Comparison of ENCODE assay signal across 9 cellular contexts in genomic region chr9:137454506-137455360, GRCh38. TPM values are rescaled to one million over a fixed set of nuclear protein-coding genes. Genes with fewer than 3 reads are reported as not detected.
DNase-seq lines count a peak whose midpoint lies in the region; ATAC-seq lines count a peak whose summit lies in the region.
"Had no signal": no experiment of that assay in that cellular context is flagged by ENCODE, and none has a peak within 500 bp of the region (broad histone marks: within the 10 kb centered on the region; RNA-seq: fewer than 3 reads in every experiment).

No MANE protein-coding gene starts in this region.

- H3K4me3 Mint-ChIP-seq in activated naive CD8-positive, alpha-beta T cell treated with anti-CD3 and anti-CD28 coated beads for 36 hours = no peak overlapping the region

- peaks cover 47% of the 10 kb centered on the region for H3K36me3 Mint-ChIP-seq in activated naive CD8-positive, alpha-beta T cell treated with anti-CD3 and anti-CD28 coated beads for 36 hours

- in situ Hi-C loops in G401 (cut with HindIII; ENCODE audit: low sequenced_read_pairs) = no loop called here

- DNase-seq in activated naive CD8-positive, alpha-beta T cell treated with anti-CD3 and anti-CD28 coated beads for 36 hours = no peak
- DNase-seq in DMS153 (lab: John Stamatoyannopoulos, UW) (no peak), G401 (ENCODE audit: low spot score) (no peak)

- peaks cover 29% of the 10 kb centered on the region for H3K36me3 ChIP-seq in HUES48 (ENCODE audit: control insufficient read depth, insufficient read depth, low read length)
- H3K36me3 ChIP-seq in skeletal muscle tissue (ENCODE audit: control insufficient read depth in 3 of 3, insufficient read depth in 3 of 3, low read length in 3 of 3) = peaks cover 2 to 6% (median 4%) of the 10 kb centered on the region in 3 donors

- H3K9ac ChIP-seq in HUES48 (ENCODE audit: low read depth, low read length) = no peak overlapping the region; the same call in 1 of the 2 replicates
- peak overlapping the region in 2 of 3 donors; percentile 3 to 33 for H3K9ac ChIP-seq in skeletal muscle tissue (ENCODE audit: low read depth in 1 of 3, low read length in 3 of 3)

- H3K27me3 ChIP-seq in HUES48 (ENCODE audit: control insufficient read depth, insufficient read depth, low read length) (no peaks in the 10 kb centered on the region), skeletal muscle tissue (ENCODE audit: control insufficient read depth in 3 of 3, insufficient read depth in 3 of 3, low read length in 3 of 3) (no peaks in the 10 kb centered on the region)

- no peaks in the 10 kb centered on the region for H3K27me3 Mint-ChIP-seq in activated naive CD8-positive, alpha-beta T cell treated with anti-CD3 and anti-CD28 coated beads for 36 hours

- H3K27ac ChIP-seq in HUES48 (ENCODE audit: low read depth, low read length) (no peak overlapping the region), skeletal muscle tissue (ENCODE audit: low read depth, low read length) (no peak overlapping the region)

- H3K9me3 Mint-ChIP-seq in activated naive CD8-positive, alpha-beta T cell treated with anti-CD3 and anti-CD28 coated beads for 36 hours = peaks cover 5% of the 10 kb centered on the region

- peak overlapping the region; percentile 12 for H3K27ac Mint-ChIP-seq in activated naive CD8-positive, alpha-beta T cell treated with anti-CD3 and anti-CD28 coated beads for 36 hours

- H3K4me1 ChIP-seq in HUES48 (ENCODE audit: control insufficient read depth, insufficient read depth, low read length) (no peaks in the 10 kb centered on the region; the same call in 1 of the 2 replicates), skeletal muscle tissue (ENCODE audit: control insufficient read depth in 3 of 3, insufficient read depth in 3 of 3, low read length in 3 of 3) (peaks cover 4 to 25% (median 19%) of the 10 kb centered on the region in 3 donors)

- peaks cover 18% of the 10 kb centered on the region for H3K4me1 Mint-ChIP-seq in activated naive CD8-positive, alpha-beta T cell treated with anti-CD3 and anti-CD28 coated beads for 36 hours

- no peaks in the 10 kb centered on the region for H3K9me3 ChIP-seq in HUES48 (ENCODE audit: control insufficient read depth, insufficient read depth, low read length)
- H3K9me3 ChIP-seq in iPS-18c (ENCODE audit: control insufficient read depth, insufficient read depth, low read length) = no peaks in the 10 kb centered on the region
- H3K9me3 ChIP-seq in skeletal muscle tissue (ENCODE audit: control insufficient read depth in 3 of 3, low read length in 3 of 3) = no peaks in the 10 kb centered on the region

- ATAC-seq in HG03378 (IDR thresholded peaks at IDR 0.05; ENCODE audit: unreplicated experiment) = no peak
- ATAC-seq in HG02623 (IDR thresholded peaks at IDR 0.05; ENCODE audit: unreplicated experiment) = no peak

- H3K4me3 ChIP-seq in HUES48 (ENCODE audit: low read depth, low read length) = peak overlapping the region; percentile 49; the same call in 1 of the 2 replicates
- peak overlapping the region; percentile 49 for H3K4me3 ChIP-seq in iPS-18c (ENCODE audit: insufficient read depth, low read depth, low read length)
- peak overlapping the region; percentile 29 to 59 (median 36) for H3K4me3 ChIP-seq in skeletal muscle tissue (ENCODE audit: low read length in 3 of 3)

RNA-seq across cellular contexts. Expression of gene NSMF, which starts 4.4 kb away (rescaled TPM):
- total RNA-seq in activated naive CD8-positive, alpha-beta T cell treated with anti-CD3 and anti-CD28 coated beads for 36 hours = 10 to 100 TPM; 74.1 to 74.6 TPM
- total RNA-seq in skeletal muscle tissue = 4.2 TPM
- 76.9 and 96.6 TPM in 2 replicates for total RNA-seq in G401 (2014; rRNA removed; shearing (Covaris generic))

RNA-seq across cellular contexts. Expression of gene ENTPD8, which starts 13.6 kb away (rescaled TPM):
- total RNA-seq in activated naive CD8-positive, alpha-beta T cell treated with anti-CD3 and anti-CD28 coated beads for 36 hours = not detected
- total RNA-seq in skeletal muscle tissue = not detected
- total RNA-seq in G401 (2014; rRNA removed; shearing (Covaris generic)) = 1.6 and 1.9 TPM in 2 replicates
- total RNA-seq: T-helper 2 cell treated with Interferon-gamma antibody and Interleukin-4, amounts not matched to agents 100 ng/mL and 5 ng/mL, for 36 hours had no signal

RNA-seq across cellular contexts. Expression of gene NOXA1, which starts 31.5 kb away (rescaled TPM):
- under 1 TPM; 0.66 to 0.76 TPM for total RNA-seq in activated naive CD8-positive, alpha-beta T cell treated with anti-CD3 and anti-CD28 coated beads for 36 hours
- total RNA-seq in skeletal muscle tissue = 0.52 TPM
- total RNA-seq in G401 (2014; rRNA removed; shearing (Covaris generic)) = 0.18 TPM in 1 of 2 replicates, not detected in the other

RNA-seq across cellular contexts. Expression of gene EXD3, which starts 31.8 kb away (rescaled TPM):
- total RNA-seq in activated naive CD8-positive, alpha-beta T cell treated with anti-CD3 and anti-CD28 coated beads for 36 hours = 1 to 10 TPM; 3.6 to 4.2 TPM
- total RNA-seq in skeletal muscle tissue = 8.4 TPM
- total RNA-seq in G401 (2014; rRNA removed; shearing (Covaris generic)) = 4.8 and 7.9 TPM in 2 replicates

Comparison
In these comparisons a context has a peak if more than half of its experiments do, and no peak if none do; other contexts are left out.
1. RNA of gene NSMF, which starts 4.4 kb away (total RNA-seq): 76.9 to 96.6 TPM in G401 and 74.1 to 74.6 TPM in activated naive CD8-positive, alpha-beta T cell treated with anti-CD3 and anti-CD28 coated beads for 36 hours; 4.2 TPM in skeletal muscle tissue (single experiment); every median in the first group is over 10 times any median in the second.
2. Peak in every context shown above with its lines, with median percentiles within 50 percentile points of each other: H3K4me3 ChIP-seq.